Comparison of ENCODE assay signal across 8 cellular contexts in genomic region chrX:154372612-154373022, GRCh38. TPM values are rescaled to one million over a fixed set of nuclear protein-coding genes. Genes with fewer than 3 reads are reported as not detected.
A peak's percentile ranks its signal among the peaks of the same experiment; 100 is the strongest.
DNase-seq lines count a peak whose midpoint lies in the region; ATAC-seq, FAIRE-seq and TF ChIP-seq lines count a peak whose summit lies in the region.

No MANE protein-coding gene starts in this region.

- intact Hi-C loops in K562 (cut with micrococcal nuclease), result loop anchor here (1.0 to 10.0 kb wide), 3 partner anchors 122 to 445 kb away; partner anchors contain the start of gene SLC10A3

- POLR2A ChIA-PET in CD8-positive, alpha-beta memory T cell (lab: Charles Lee), result interaction anchor here (0.7 to 0.9 kb wide), 2 partner anchors 11 to 26 kb away, joined by 3 read pairs; no protein-coding TSS in a partner anchor
- POLR2A ChIA-PET in K562 (lab: Yijun Ruan, JAX), result interaction anchor here (0.6 to 1.4 kb wide), 5 partner anchors 11 to 169 kb away, joined by 3 to 19 read pairs (median 3); partner anchors contain the start of gene RPL10

- in situ Hi-C loops in K562 (cut with MboI), result loop anchor here (10.0 kb wide), 1 partner anchor 162 kb away; no protein-coding TSS in a partner anchor

- TF ChIP-seq CTCF in K562 (IDR thresholded peaks at IDR 0.05 in 2 of 3, conservative IDR thresholded peaks at IDR 0.05 in 1 of 3; ENCODE audit: insufficient read depth in 2 of 3, low read depth in 1 of 3, low read length in 3 of 3), result no peak
- TF ChIP-seq CTCF in neural progenitor cell (IDR thresholded peaks at IDR 0.05), result no peak

- peaks cover 0 to 14% (median 0%) of the 10 kb centered on the region in 3 donors for H3K36me3 Mint-ChIP-seq in CD8-positive, alpha-beta memory T cell
- no peaks in the 10 kb centered on the region for H3K36me3 Mint-ChIP-seq in neural progenitor cell

- H3K9ac ChIP-seq in K562 (ENCODE audit: insufficient read depth in 1 of 2, low read depth in 2 of 2, low read length in 2 of 2) (peak overlapping the region in 1 of 2 experiments; percentile 17; a peak in 1 of 4 replicates), neural progenitor cell (no peak overlapping the region)

- no peaks in the 10 kb centered on the region for H3K9me1 ChIP-seq in K562 (ENCODE audit: control insufficient read depth, insufficient read depth, low read length)

- H3K4me2 ChIP-seq in K562 (ENCODE audit: insufficient read depth, low read length) (no peak overlapping the region; the same call in 1 of the 2 replicates), neural progenitor cell (no peak overlapping the region)

- H3K4me3 Mint-ChIP-seq in CD8-positive, alpha-beta memory T cell, result peak overlapping the region; percentile 82 to 94 (median 88)
- peak overlapping the region; percentile 76 for H3K4me3 Mint-ChIP-seq in neural progenitor cell

- peak; percentile 6 for FAIRE-seq in K562 (lab: Jason Lieb, UNC)

- peak overlapping the region; percentile 71 for H2AFZ ChIP-seq in K562 (ENCODE audit: low read depth, low read length)
- no peak overlapping the region for H2AFZ ChIP-seq in neural progenitor cell (replicated peaks)

- peaks cover 42% of the 10 kb centered on the region for H3K4me1 ChIP-seq in CD8-positive, alpha-beta memory T cell (ENCODE audit: insufficient read depth, low read length)
- H3K4me1 ChIP-seq in K562 (replicated peaks in 1 of 2; ENCODE audit: control insufficient read depth in 2 of 2, insufficient read depth in 2 of 2, low read length in 2 of 2) (peaks cover 21 to 76% of the 10 kb centered on the region in 2 experiments), neural progenitor cell (no peaks in the 10 kb centered on the region)

- H4K20me1 ChIP-seq in K562 (replicated peaks; ENCODE audit: control insufficient read depth, insufficient read depth, low read length) (no peaks in the 10 kb centered on the region), neural progenitor cell (ENCODE audit: low read depth) (peaks cover 19% of the 10 kb centered on the region)

- no peaks in the 10 kb centered on the region for H3K9me3 Mint-ChIP-seq in CD8-positive, alpha-beta memory T cell
- H3K9me3 Mint-ChIP-seq in neural progenitor cell, result peaks cover 13% of the 10 kb centered on the region

- H3K27me3 ChIP-seq in CD8-positive, alpha-beta memory T cell (ENCODE audit: insufficient read depth, low read length, poor library complexity, severe bottlenecking), result no peaks in the 10 kb centered on the region
- H3K27me3 ChIP-seq in K562 (ENCODE audit: control insufficient read depth in 2 of 2, insufficient read depth in 2 of 2, low read length in 2 of 2) (no peaks in the 10 kb centered on the region), neural progenitor cell (peaks cover 16% of the 10 kb centered on the region)

- H3K36me3 ChIP-seq in CD8-positive, alpha-beta memory T cell (ENCODE audit: insufficient read depth, low read length), result no peaks in the 10 kb centered on the region
- peaks cover 13% of the 10 kb centered on the region; the same call in 2 of the 3 replicates for H3K36me3 ChIP-seq in K562 (ENCODE audit: control insufficient read depth, insufficient read depth, low read length)
- no peaks in the 10 kb centered on the region for H3K36me3 ChIP-seq in neural progenitor cell

- CTCF ChIA-PET in CD8-positive, alpha-beta memory T cell (lab: Charles Lee), result interaction anchor here (1.0 to 2.0 kb wide), 11 partner anchors 9 to 169 kb away, joined by 3 to 11 read pairs (median 7); partner anchors contain the start of gene RPL10
- CTCF ChIA-PET in K562 (lab: Yijun Ruan, JAX; ENCODE audit: low intra/inter-chr PET ratio), result interaction anchor here (1.1 to 4.5 kb wide), 2 partner anchors 12 to 162 kb away, joined by 4 to 63 read pairs; no protein-coding TSS in a partner anchor

- H3K27ac ChIP-seq in CD8-positive, alpha-beta memory T cell (ENCODE audit: low read depth, low read length), result peak overlapping the region; percentile 54
- H3K27ac ChIP-seq in K562 (ENCODE audit: extremely low read depth, low read depth, low read length) (peak overlapping the region; percentile 34; the same call in 2 of the 3 replicates), neural progenitor cell (no peak overlapping the region)

- WGBS in K562 (ENCODE audit: insufficient coverage, low coverage, missing lambda C conversion rate), result 40% methylated on average over 3 of the region's 5 CpGs

- TF ChIP-seq RAD21 in K562 (CRISPR knock-in tag; conservative IDR thresholded peaks at IDR 0.05 in 1 of 2, IDR thresholded peaks at IDR 0.05 in 1 of 2), result no peak

- H3K79me2 ChIP-seq in K562 (ENCODE audit: control insufficient read depth, insufficient read depth, low read length), result peaks cover 35% of the 10 kb centered on the region
- peaks cover 35% of the 10 kb centered on the region for H3K79me2 ChIP-seq in neural progenitor cell (ENCODE audit: low read depth)

- peaks cover 0 to 8% of the 10 kb centered on the region in 2 donors for H3K27me3 Mint-ChIP-seq in CD8-positive, alpha-beta memory T cell
- peaks cover 11% of the 10 kb centered on the region for H3K27me3 Mint-ChIP-seq in neural progenitor cell (ENCODE audit: insufficient read depth, low read depth)

- ATAC-seq in HG03520 (IDR thresholded peaks at IDR 0.05; ENCODE audit: unreplicated experiment) (peak; percentile 30), K562 (no peak)

- H3K27ac Mint-ChIP-seq in CD8-positive, alpha-beta memory T cell, result peak overlapping the region; percentile 81 to 100 (median 96)
- H3K27ac Mint-ChIP-seq in neural progenitor cell, result no peak overlapping the region

- no peak overlapping the region for H3K4me3 ChIP-seq in CD8-positive, alpha-beta memory T cell (ENCODE audit: low read length)
- H3K4me3 ChIP-seq in K562 (no peak overlapping the region), neural progenitor cell (no peak overlapping the region)

- BruUV-seq in K562 (replicated peaks; lab: Mats Ljungman, UMichigan), result no TSS peak

- no peak for TF ChIP-seq EP300 in K562 (IDR thresholded peaks at IDR 0.05; ENCODE audit: low read length)

- no peaks in the 10 kb centered on the region for H3K9me3 ChIP-seq in CD8-positive, alpha-beta memory T cell (ENCODE audit: low read length)
- H3K9me3 ChIP-seq in K562 (replicated peaks; ENCODE audit: control insufficient read depth, insufficient read depth, low read depth, low read length) (no peaks in the 10 kb centered on the region), neural progenitor cell (ENCODE audit: low read depth) (no peaks in the 10 kb centered on the region)

- DNase-seq in CD8-positive, alpha-beta memory T cell, result peak in 3 of 5 donors; percentile 42 to 69 (median 49)
- DNase-seq in K562 (ENCODE audit: extremely low read depth in 1 of 4, low spot score in 3 of 4) (peak in 1 of 4 experiments; percentile 38), neural progenitor cell (ENCODE audit: low spot score) (no peak), LoVo (ENCODE audit: low spot score) (no peak), GOT3 (lab: John Stamatoyannopoulos, UW) (no peak), NCI-H510A (lab: John Stamatoyannopoulos, UW) (no peak), NCI-H146 treated with DMSO at 0.1 percent for 48 hours (lab: John Stamatoyannopoulos, UW; ENCODE audit: unreplicated experiment) (no peak)

- peaks cover 12% of the 10 kb centered on the region for H3F3A ChIP-seq in neural progenitor cell (ENCODE audit: low read depth)

- H3K4me1 Mint-ChIP-seq in CD8-positive, alpha-beta memory T cell, result peaks cover 29 to 36% (median 34%) of the 10 kb centered on the region in 3 donors
- peaks cover 4% of the 10 kb centered on the region for H3K4me1 Mint-ChIP-seq in neural progenitor cell

- TF ChIP-seq POLR2A in K562 (conservative IDR thresholded peaks at IDR 0.05), result no peak

RNA-seq across cellular contexts. Expression of gene FLNA, which starts 1.8 kb away (rescaled TPM):
- total RNA-seq in CD8-positive, alpha-beta memory T cell, result 1,000 to 10,000 TPM; 1,299 to 1,356 TPM
- 799 TPM for polyA plus RNA-seq in CD8-positive, alpha-beta memory T cell
- total RNA-seq in K562 (2011; cell fraction: chromatin; rRNA removed; ENCODE audit: low replicate concordance), result 432 and 1,364 TPM in 2 replicates
- 816 and 818 TPM in 2 replicates for total RNA-seq in K562 (2011; cell fraction: nucleolus; rRNA removed)
- total RNA-seq in K562 (2011; cell fraction: nucleoplasm; rRNA removed), result 362 and 459 TPM in 2 replicates
- total RNA-seq in K562 (2014; rRNA removed) (554 and 803 TPM in 2 replicates), K562 (2014; rRNA removed; fragmentation: Illumina TruSeq; extraction: Trizol) (72.2 and 110 TPM in 2 replicates), K562 (2015; rRNA removed; fragmentation: Illumina TruSeq; extraction: Trizol) (135 and 162 TPM in 2 replicates), K562 (2021) (672 and 735 TPM in 2 replicates), neural progenitor cell (ENCODE audit: low replicate concordance) (189 and 559 TPM in 2 replicates)
- polyA plus RNA-seq in K562 (2011; rRNA removed) (86.6 and 165 TPM in 2 replicates), K562 (2014; fragmentation: Illumina TruSeq; extraction: Trizol) (329 and 438 TPM in 2 replicates), K562 (2014; fragmentation: Nextera tagmentation; extraction: Ambion mirVana) (1 to 10 TPM; 6.2 to 6.8 TPM), K562 (2014; rRNA removed) (226 and 245 TPM in 2 replicates)
- polyA plus RNA-seq in K562 (2011; cell fraction: cytosol; rRNA removed), result 122 and 183 TPM in 2 replicates
- polyA plus RNA-seq in K562 (2011; cell fraction: nucleus; rRNA removed), result 624 and 751 TPM in 2 replicates
- 392 and 593 TPM in 2 replicates for polyA plus RNA-seq in K562 (2012)
- 249 and 291 TPM in 2 replicates for polyA minus RNA-seq in K562 (2011; rRNA and poly(A)+ RNA removed)
- 522 and 767 TPM in 2 replicates for polyA minus RNA-seq in K562 (2011; cell fraction: cytosol; rRNA and poly(A)+ RNA removed)
- polyA minus RNA-seq in K562 (2011; cell fraction: nucleus; rRNA and poly(A)+ RNA removed), result 248 and 324 TPM in 2 replicates

RNA-seq across cellular contexts. Expression of gene EMD, which starts 6.5 kb away (rescaled TPM):
- 100 to 1,000 TPM; 107 to 119 TPM for total RNA-seq in CD8-positive, alpha-beta memory T cell
- 37.2 TPM for polyA plus RNA-seq in CD8-positive, alpha-beta memory T cell
- 41.8 and 93.2 TPM in 2 replicates for total RNA-seq in K562 (2011; cell fraction: chromatin; rRNA removed; ENCODE audit: low replicate concordance)
- 88.9 and 97.4 TPM in 2 replicates for total RNA-seq in K562 (2011; cell fraction: nucleolus; rRNA removed)
- total RNA-seq in K562 (2011; cell fraction: nucleoplasm; rRNA removed), result 70.5 and 73.6 TPM in 2 replicates
- total RNA-seq in K562 (2014; rRNA removed), result 32.9 and 36.2 TPM in 2 replicates
- total RNA-seq in K562 (2014; rRNA removed; fragmentation: Illumina TruSeq; extraction: Trizol), result 37.5 and 38.3 TPM in 2 replicates
- total RNA-seq in K562 (2015; rRNA removed; fragmentation: Illumina TruSeq; extraction: Trizol), result 61.9 and 67.8 TPM in 2 replicates
- 124 and 135 TPM in 2 replicates for total RNA-seq in K562 (2021)
- 77.4 and 81.2 TPM in 2 replicates for polyA plus RNA-seq in K562 (2011; rRNA removed)
- polyA plus RNA-seq in K562 (2011; cell fraction: cytosol; rRNA removed), result 100.0 and 121 TPM in 2 replicates
- 238 and 242 TPM in 2 replicates for polyA plus RNA-seq in K562 (2011; cell fraction: nucleus; rRNA removed)
- 125 and 134 TPM in 2 replicates for polyA plus RNA-seq in K562 (2012)
- 177 and 206 TPM in 2 replicates for polyA plus RNA-seq in K562 (2014; fragmentation: Illumina TruSeq; extraction: Trizol)
- 1 to 10 TPM; 2.3 to 3.1 TPM for polyA plus RNA-seq in K562 (2014; fragmentation: Nextera tagmentation; extraction: Ambion mirVana)
- polyA plus RNA-seq in K562 (2014; rRNA removed), result 86.7 and 110 TPM in 2 replicates
- polyA minus RNA-seq in K562 (2011; rRNA and poly(A)+ RNA removed), result 24.0 and 43.3 TPM in 2 replicates
- polyA minus RNA-seq in K562 (2011; cell fraction: cytosol; rRNA and poly(A)+ RNA removed), result 51.3 and 57.9 TPM in 2 replicates
- 28.5 and 40.8 TPM in 2 replicates for polyA minus RNA-seq in K562 (2011; cell fraction: nucleus; rRNA and poly(A)+ RNA removed)
- total RNA-seq in neural progenitor cell (ENCODE audit: low replicate concordance), result 18.3 and 62.0 TPM in 2 replicates

RNA-seq across cellular contexts. Expression of gene RPL10, which starts 25.6 kb away (rescaled TPM):
- 1,000 to 10,000 TPM; 3,198 to 3,218 TPM for total RNA-seq in CD8-positive, alpha-beta memory T cell
- 4,855 TPM for polyA plus RNA-seq in CD8-positive, alpha-beta memory T cell
- total RNA-seq in K562 (2011; cell fraction: chromatin; rRNA removed; ENCODE audit: low replicate concordance), result 652 and 1,355 TPM in 2 replicates
- 1,356 and 1,561 TPM in 2 replicates for total RNA-seq in K562 (2011; cell fraction: nucleolus; rRNA removed)
- total RNA-seq in K562 (2011; cell fraction: nucleoplasm; rRNA removed), result 1,670 and 2,786 TPM in 2 replicates
- 4,111 and 4,705 TPM in 2 replicates for total RNA-seq in K562 (2014; rRNA removed)
- 3,682 and 4,010 TPM in 2 replicates for total RNA-seq in K562 (2014; rRNA removed; fragmentation: Illumina TruSeq; extraction: Trizol)
- total RNA-seq in K562 (2015; rRNA removed; fragmentation: Illumina TruSeq; extraction: Trizol), result 3,735 and 3,774 TPM in 2 replicates
- 4,299 and 4,408 TPM in 2 replicates for total RNA-seq in K562 (2021)
- 5,297 and 6,545 TPM in 2 replicates for polyA plus RNA-seq in K562 (2011; rRNA removed)
- 7,052 and 10,074 TPM in 2 replicates for polyA plus RNA-seq in K562 (2011; cell fraction: cytosol; rRNA removed)
- polyA plus RNA-seq in K562 (2011; cell fraction: nucleus; rRNA removed), result 3,562 and 5,028 TPM in 2 replicates
- 5,208 and 8,851 TPM in 2 replicates for polyA plus RNA-seq in K562 (2012)
- 6,119 and 7,432 TPM in 2 replicates for polyA plus RNA-seq in K562 (2014; fragmentation: Illumina TruSeq; extraction: Trizol)
- 1,000 to 10,000 TPM; 5,014 to 7,600 TPM for polyA plus RNA-seq in K562 (2014; fragmentation: Nextera tagmentation; extraction: Ambion mirVana)
- 6,193 and 7,323 TPM in 2 replicates for polyA plus RNA-seq in K562 (2014; rRNA removed)
- 1,451 and 1,523 TPM in 2 replicates for polyA minus RNA-seq in K562 (2011; rRNA and poly(A)+ RNA removed)
- polyA minus RNA-seq in K562 (2011; cell fraction: cytosol; rRNA and poly(A)+ RNA removed), result 1,578 and 1,804 TPM in 2 replicates
- polyA minus RNA-seq in K562 (2011; cell fraction: nucleus; rRNA and poly(A)+ RNA removed), result 368 and 622 TPM in 2 replicates
- total RNA-seq in neural progenitor cell (ENCODE audit: low replicate concordance), result 4,507 and 7,403 TPM in 2 replicates

RNA-seq across cellular contexts. Expression of gene DNASE1L1, which starts 36.4 kb away (rescaled TPM):
- total RNA-seq in CD8-positive, alpha-beta memory T cell, result 10 to 100 TPM in 1 of 2 experiments, 1 to 10 TPM in 1; 9.8 to 10.1 TPM
- polyA plus RNA-seq in CD8-positive, alpha-beta memory T cell, result 19.1 TPM
- 14.4 and 29.9 TPM in 2 replicates for total RNA-seq in K562 (2011; cell fraction: chromatin; rRNA removed; ENCODE audit: low replicate concordance)
- 32.4 and 37.9 TPM in 2 replicates for total RNA-seq in K562 (2011; cell fraction: nucleolus; rRNA removed)
- 24.0 and 27.8 TPM in 2 replicates for total RNA-seq in K562 (2011; cell fraction: nucleoplasm; rRNA removed)
- total RNA-seq in K562 (2014; rRNA removed) (12.4 and 16.4 TPM in 2 replicates), K562 (2014; rRNA removed; fragmentation: Illumina TruSeq; extraction: Trizol) (5.7 and 5.9 TPM in 2 replicates), K562 (2015; rRNA removed; fragmentation: Illumina TruSeq; extraction: Trizol) (4.9 and 5.5 TPM in 2 replicates), K562 (2021) (10.9 and 11.2 TPM in 2 replicates), neural progenitor cell (ENCODE audit: low replicate concordance) (14.2 and 27.2 TPM in 2 replicates)
- polyA plus RNA-seq in K562 (2011; rRNA removed) (12.6 and 14.8 TPM in 2 replicates), K562 (2014; fragmentation: Illumina TruSeq; extraction: Trizol) (7.9 and 12.9 TPM in 2 replicates), K562 (2014; fragmentation: Nextera tagmentation; extraction: Ambion mirVana) (under 1 TPM; 0.73 to 0.74 TPM), K562 (2014; rRNA removed) (11.6 and 16.4 TPM in 2 replicates)
- 18.6 and 34.4 TPM in 2 replicates for polyA plus RNA-seq in K562 (2011; cell fraction: cytosol; rRNA removed)
- polyA plus RNA-seq in K562 (2011; cell fraction: nucleus; rRNA removed), result 18.8 and 31.1 TPM in 2 replicates
- polyA plus RNA-seq in K562 (2012), result 14.5 and 24.0 TPM in 2 replicates
- polyA minus RNA-seq in K562 (2011; rRNA and poly(A)+ RNA removed), result 5.2 and 6.9 TPM in 2 replicates
- 8.1 and 9.3 TPM in 2 replicates for polyA minus RNA-seq in K562 (2011; cell fraction: cytosol; rRNA and poly(A)+ RNA removed)
- polyA minus RNA-seq in K562 (2011; cell fraction: nucleus; rRNA and poly(A)+ RNA removed), result 4.7 and 6.1 TPM in 2 replicates

RNA-seq across cellular contexts. Expression of gene TAFAZZIN, which starts 38.7 kb away (rescaled TPM):
- total RNA-seq in CD8-positive, alpha-beta memory T cell, result 10 to 100 TPM; 51.9 to 52.3 TPM
- polyA plus RNA-seq in CD8-positive, alpha-beta memory T cell, result 41.4 TPM
- total RNA-seq in K562 (2011; cell fraction: chromatin; rRNA removed; ENCODE audit: low replicate concordance), result 68.1 and 155 TPM in 2 replicates
- total RNA-seq in K562 (2011; cell fraction: nucleolus; rRNA removed), result 126 and 130 TPM in 2 replicates
- total RNA-seq in K562 (2011; cell fraction: nucleoplasm; rRNA removed), result 84.5 and 90.6 TPM in 2 replicates
- total RNA-seq in K562 (2014; rRNA removed) (20.2 and 33.7 TPM in 2 replicates), K562 (2014; rRNA removed; fragmentation: Illumina TruSeq; extraction: Trizol) (10.7 and 11.3 TPM in 2 replicates), K562 (2015; rRNA removed; fragmentation: Illumina TruSeq; extraction: Trizol) (15.6 and 17.1 TPM in 2 replicates), K562 (2021) (29.6 and 32.2 TPM in 2 replicates), neural progenitor cell (ENCODE audit: low replicate concordance) (19.8 and 46.5 TPM in 2 replicates)
- polyA plus RNA-seq in K562 (2011; rRNA removed) (24.0 and 39.6 TPM in 2 replicates), K562 (2014; fragmentation: Illumina TruSeq; extraction: Trizol) (20.2 and 25.0 TPM in 2 replicates), K562 (2014; fragmentation: Nextera tagmentation; extraction: Ambion mirVana) (under 1 TPM; 0.49 to 0.64 TPM), K562 (2014; rRNA removed) (33.6 and 40.7 TPM in 2 replicates)
- 24.2 and 26.2 TPM in 2 replicates for polyA plus RNA-seq in K562 (2011; cell fraction: cytosol; rRNA removed)
- 415 and 432 TPM in 2 replicates for polyA plus RNA-seq in K562 (2011; cell fraction: nucleus; rRNA removed)
- 21.3 and 52.8 TPM in 2 replicates for polyA plus RNA-seq in K562 (2012)
- 7.7 and 17.0 TPM in 2 replicates for polyA minus RNA-seq in K562 (2011; rRNA and poly(A)+ RNA removed)
- 8.3 and 13.7 TPM in 2 replicates for polyA minus RNA-seq in K562 (2011; cell fraction: cytosol; rRNA and poly(A)+ RNA removed)
- 45.6 and 52.2 TPM in 2 replicates for polyA minus RNA-seq in K562 (2011; cell fraction: nucleus; rRNA and poly(A)+ RNA removed)

Comparison
In these comparisons a context has a peak if more than half of its experiments do, and no peak if none do; other contexts are left out.
1. DNase-seq: peak in CD8-positive, alpha-beta memory T cell (3 of 5); none in neural progenitor cell (single experiment), LoVo (single experiment), GOT3 (single experiment), NCI-H510A (single experiment) and NCI-H146 treated with DMSO at 0.1 percent for 48 hours (single experiment).